In the genomic region with DNA sequence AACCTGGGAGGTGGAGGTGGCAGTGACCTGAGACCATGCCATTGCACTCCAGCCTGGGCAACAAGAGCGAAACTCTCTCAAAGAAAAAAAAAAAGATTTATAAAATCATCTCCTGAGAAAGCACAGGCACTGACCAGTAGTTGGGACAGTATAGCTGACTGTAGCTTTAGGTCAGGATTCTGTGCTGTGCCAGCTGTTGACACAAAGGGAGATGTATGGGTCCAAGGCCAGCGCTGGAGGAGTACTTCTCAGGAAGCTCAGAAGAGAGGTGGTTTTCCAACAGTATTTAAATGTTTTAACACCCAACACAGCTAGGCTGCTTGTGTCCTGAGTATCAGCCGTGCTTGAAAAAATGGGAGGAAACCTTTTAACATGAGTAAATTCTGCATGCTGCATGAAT, we compare ENCODE assay signal across 1 cellular context.
TF ChIP-seq lines count a peak whose summit lies in the region.

No MANE protein-coding gene starts in this region.

TF ChIP-seq in HepG2, 621 proteins besides CTCF, POLR2A, EP300 and RAD21:
- 0 out of 2 replicates have a peak, but pooled peaks have one; percentile 22 for TF ChIP-seq ZNF12 (CRISPR knock-in tag; IDR thresholded peaks at IDR 0.05)
- no peak for TF ChIP-seq FOXP1 (IDR thresholded peaks at IDR 0.05)
- TF ChIP-seq FOXP1 (CRISPR knock-in tag; IDR thresholded peaks at IDR 0.05) = no peak
